Comparison of ENCODE assay signal across 24 cellular contexts in the genomic region with DNA sequence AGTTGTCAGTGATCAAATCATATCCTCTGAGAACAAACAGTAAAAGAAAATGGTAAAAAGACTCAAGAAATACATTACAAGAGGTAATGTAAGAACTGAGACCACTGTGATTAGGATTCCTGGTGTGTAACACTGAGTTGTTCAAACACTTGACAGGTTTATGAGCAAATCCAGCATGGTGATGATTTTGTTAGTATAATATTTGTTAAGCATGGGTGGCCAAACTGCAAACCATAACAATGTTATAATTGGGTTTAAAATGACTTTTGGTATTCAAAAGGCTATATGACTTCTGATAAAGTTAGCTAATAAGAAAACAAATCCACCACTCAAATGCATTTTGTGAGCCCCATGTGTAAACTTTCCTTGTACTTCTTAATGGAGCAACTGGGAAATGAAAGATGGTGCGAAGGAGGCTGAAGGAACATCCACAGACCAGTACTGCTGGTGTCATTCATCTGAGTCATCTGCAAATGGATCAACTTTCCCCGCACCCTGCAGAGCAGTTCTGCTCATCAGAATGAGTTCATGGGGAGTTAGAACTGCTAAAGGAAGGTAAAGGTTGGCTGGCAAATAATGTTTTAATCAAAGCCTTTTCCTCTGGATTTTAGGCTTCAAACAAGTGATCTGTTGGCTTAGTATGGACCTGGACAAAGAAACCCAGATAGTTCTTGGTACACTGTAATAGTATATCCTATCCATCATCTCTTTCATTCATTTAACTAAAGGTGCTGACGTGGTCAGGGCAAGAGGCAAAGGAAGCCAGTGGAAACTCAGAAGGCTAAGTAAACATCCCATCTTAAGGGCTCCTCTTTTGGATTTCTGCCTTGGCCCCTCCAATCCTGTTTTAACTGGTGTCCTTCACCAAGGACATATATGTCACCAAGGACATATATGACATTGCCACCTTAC. TPM values are rescaled to one million over a fixed set of nuclear protein-coding genes. Genes with fewer than 3 reads are reported as not detected.
DNase-seq lines count a peak whose midpoint lies in the region; ATAC-seq, FAIRE-seq and TF ChIP-seq lines count a peak whose summit lies in the region.
"Had no signal": no experiment of that assay in that cellular context is flagged by ENCODE, and none has a peak within 500 bp of the region (broad histone marks: within the 10 kb centered on the region; RNA-seq: fewer than 3 reads in every experiment).

No MANE protein-coding gene starts in this region.

- WGBS in A549 (ENCODE audit: missing lambda C conversion rate) = 34% methylated on average over 3 of the region's 3 CpGs

- peak; percentile 72 for FAIRE-seq in A549 (lab: Jason Lieb, UNC)
- FAIRE-seq: A204.1, HTR-8/SVneo had no signal

- POLR2A ChIA-PET in A549 (lab: Yijun Ruan, JAX) = no interaction called here

- H3K4me2 ChIP-seq in A549 = peak overlapping the region; percentile 44

- peak; percentile 48 to 51 for DNase-seq in A549 (ENCODE audit: low read depth in 1 of 2, low spot score in 1 of 2)
- peak; percentile 63 for DNase-seq in M059J (ENCODE audit: low read depth)
- peak; percentile 93 for DNase-seq in choroid plexus epithelial cell (ENCODE audit: low read depth)
- DNase-seq in kidney tubule cell (ENCODE audit: low spot score) = peak; percentile 55
- no peak for DNase-seq in stimulated activated CD4-positive, alpha-beta T cell treated with anti-CD3 and anti-CD28 coated beads, Interleukin-4, amount 100 ng/mL, for 4 hours
- DNase-seq: activated CD4-positive, alpha-beta T cell treated with anti-CD3 and anti-CD28 coated beads for 4 hours; activated naive CD4-positive, alpha-beta T cell treated with anti-CD3 and anti-CD28 coated beads, Interleukin-2, amount 10 ng/mL, durations not matched to agents 7 days and 5 days; activated T-cell treated with anti-CD3 and anti-CD28 coated beads, Interleukin-2, amount 50 U/mL, for 72 hours; anterior cingulate cortex; BE2C; effector CD4-positive, alpha-beta T cell; HFFc6; Kasumi-1; left cardiac atrium; naive B cell; NCI-H1105; right cardiac atrium had no signal

- ATAC-seq in A549 = peak; percentile 79 to 87
- no peak for ATAC-seq in HG02884 (IDR thresholded peaks at IDR 0.05; ENCODE audit: unreplicated experiment)
- ATAC-seq in GM18520 (IDR thresholded peaks at IDR 0.05; ENCODE audit: unreplicated experiment) = no peak
- ATAC-seq in GM18519 (IDR thresholded peaks at IDR 0.05; ENCODE audit: low FRiP score, unreplicated experiment) = no peak
- ATAC-seq: activated T-cell treated with anti-CD3 and anti-CD28 coated beads, Interleukin-2, amount 50 U/mL, for 72 hours; left cardiac atrium; right cardiac atrium had no signal

- CTCF ChIA-PET in A549 (lab: Yijun Ruan, JAX) = interaction anchor here (1.0 to 1.3 kb wide), 2 partner anchors 53 to 55 kb away, joined by 3 to 4 read pairs; no protein-coding TSS in a partner anchor

- TF ChIP-seq RAD21 in A549 (conservative IDR thresholded peaks at IDR 0.05 in 1 of 2, IDR thresholded peaks at IDR 0.05 in 1 of 2) = no peak

- no peak for TF ChIP-seq EP300 in A549 (IDR thresholded peaks at IDR 0.05)

- H3K9me3 ChIP-seq in A549 = no peaks in the 10 kb centered on the region
- H3K9me3 ChIP-seq: BE2C, esophagus muscularis mucosa had no signal

- TF ChIP-seq CTCF in A549 (IDR thresholded peaks at IDR 0.05) = no peak
- TF ChIP-seq CTCF in choroid plexus epithelial cell (conservative IDR thresholded peaks at IDR 0.05; ENCODE audit: low read depth, low read length) = no peak

- TF ChIP-seq POLR2A in A549 (IDR thresholded peaks at IDR 0.05; ENCODE audit: low read length) = no peak

- H3K4me1 ChIP-seq in A549 = peaks cover 54% of the 10 kb centered on the region
- H3K4me1 ChIP-seq: BE2C had no signal

- no peak overlapping the region for H3K4me3 ChIP-seq in A549
- no peak overlapping the region for H3K4me3 ChIP-seq in choroid plexus epithelial cell (ENCODE audit: low read depth, low read length)
- H3K4me3 ChIP-seq: esophagus muscularis mucosa had no signal

- H3K27ac ChIP-seq in A549 = peak overlapping the region; percentile 23 to 39; a peak in 3 of 6 replicates
- H3K27ac ChIP-seq: esophagus muscularis mucosa had no signal

TF ChIP-seq in A549, 52 proteins besides CTCF, POLR2A, EP300 and RAD21:
- TF ChIP-seq EHMT2 (IDR thresholded peaks at IDR 0.05; ENCODE audit: low read depth) = peak; percentile 72; the same call in 1 of the 2 replicates
- TF ChIP-seq NPAS2 (CRISPR knock-in tag; IDR thresholded peaks at IDR 0.05; ENCODE audit: borderline replicate concordance) = no peak
- peak; percentile 41; the same call in 1 of the 2 replicates for TF ChIP-seq FOSL2 (IDR thresholded peaks at IDR 0.05)
- TF ChIP-seq FOSL2 (CRISPR knock-in tag; IDR thresholded peaks at IDR 0.05) = 0 out of 2 replicates have a peak, but pooled peaks have one; percentile 40
- no peak for TF ChIP-seq NR3C1 (IDR thresholded peaks at IDR 0.05)
- TF ChIP-seq, protein P1, sequence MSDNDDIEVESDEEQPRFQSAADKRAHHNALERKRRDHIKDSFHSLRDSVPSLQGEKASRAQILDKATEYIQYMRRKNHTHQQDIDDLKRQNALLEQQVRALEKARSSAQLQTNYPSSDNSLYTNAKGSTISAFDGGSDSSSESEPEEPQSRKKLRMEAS (IDR thresholded peaks at IDR 0.05) = peak; percentile 35; the same call in 1 of the 2 replicates
- no peak for TF ChIP-seq NFE2L2 (conservative IDR thresholded peaks at IDR 0.05; ENCODE audit: low read length)
- TF ChIP-seq, protein P2, sequence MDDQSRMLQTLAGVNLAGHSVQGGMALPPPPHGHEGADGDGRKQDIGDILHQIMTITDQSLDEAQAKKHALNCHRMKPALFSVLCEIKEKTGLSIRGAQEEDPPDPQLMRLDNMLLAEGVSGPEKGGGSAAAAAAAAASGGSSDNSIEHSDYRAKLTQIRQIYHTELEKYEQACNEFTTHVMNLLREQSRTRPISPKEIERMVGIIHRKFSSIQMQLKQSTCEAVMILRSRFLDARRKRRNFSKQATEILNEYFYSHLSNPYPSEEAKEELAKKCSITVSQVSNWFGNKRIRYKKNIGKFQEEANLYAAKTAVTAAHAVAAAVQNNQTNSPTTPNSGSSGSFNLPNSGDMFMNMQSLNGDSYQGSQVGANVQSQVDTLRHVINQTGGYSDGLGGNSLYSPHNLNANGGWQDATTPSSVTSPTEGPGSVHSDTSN (IDR thresholded peaks at IDR 0.05) = no peak
- TF ChIP-seq CBX2 (IDR thresholded peaks at IDR 0.05; ENCODE audit: borderline replicate concordance, low read depth) = no peak
- no peak for TF ChIP-seq SMC3 (IDR thresholded peaks at IDR 0.05)
- no peak for TF ChIP-seq KDM1A (IDR thresholded peaks at IDR 0.05; ENCODE audit: low read depth)

RNA-seq across cellular contexts. Expression of a gene that starts 45.0 kb away (rescaled TPM):
- 17.6 and 19.6 TPM in 2 replicates for polyA plus RNA-seq in A549 (2011; rRNA removed)
- 23.2 and 26.7 TPM in 2 replicates for polyA plus RNA-seq in A549 (2012; cell fraction: cytosol; rRNA removed)
- 44.4 and 49.3 TPM in 2 replicates for polyA plus RNA-seq in A549 (2012; cell fraction: nucleus; rRNA removed)
- 26.6 to 35.0 TPM (median 27.3 TPM) in 3 replicates for polyA plus RNA-seq in A549 (2017; fragmentation: RNase III; extraction: RNeasy Plus Mini Kit Qiagen cat#74134 plus additional on column Dnase treatment)
- 27.3 and 28.7 TPM in 2 replicates for polyA minus RNA-seq in A549 (2011; rRNA and poly(A)+ RNA removed)
- 0.44 and 1.7 TPM in 2 replicates for total RNA-seq in M059J (2014; rRNA removed; shearing (Covaris generic))
- total RNA-seq: NCI-H460 had no signal

Comparison
In these comparisons a context has a peak if more than half of its experiments do, and no peak if none do; other contexts are left out.
1. ATAC-seq: peak in A549 (2 of 2); none in HG02884 (single experiment), GM18520 (single experiment) and GM18519 (single experiment).
2. DNase-seq: peak in A549 (2 of 2), M059J (single experiment), choroid plexus epithelial cell (single experiment) and kidney tubule cell (single experiment); none in stimulated activated CD4-positive, alpha-beta T cell treated with anti-CD3 and anti-CD28 coated beads, Interleukin-4, amount 100 ng/mL, for 4 hours (0 of 2).